Comparison of ENCODE assay signal across 13 cellular contexts in genomic region chr6:34958748-34959147, GRCh38.
"Had no signal": no experiment of that assay in that cellular context is flagged by ENCODE, and none has a peak within 500 bp of the region (broad histone marks: within the 10 kb centered on the region; RNA-seq: fewer than 3 reads in every experiment).

No MANE protein-coding gene starts in this region.

- H3K27ac ChIP-seq: cardiac muscle cell, colonic mucosa had no signal

- H3K4me1 ChIP-seq: colonic mucosa had no signal

- H3K27me3 ChIP-seq: cardiac muscle cell, colonic mucosa had no signal

- H3K36me3 ChIP-seq: cardiac muscle cell, colonic mucosa had no signal

- H3K4me3 ChIP-seq: cardiac muscle cell, colonic mucosa had no signal

- H3K9me3 ChIP-seq: colonic mucosa had no signal

- DNase-seq: activated CD4-positive, alpha-beta T cell treated with anti-CD3 and anti-CD28 coated beads, Interleukin-2, amount 10 ng/mL, durations not matched to agents 7 days and 5 days; activated CD4-positive, CD25-positive, alpha-beta regulatory T cell; activated naive CD4-positive, alpha-beta T cell treated with anti-CD3 and anti-CD28 coated beads for 36 hours; activated T-cell treated with anti-CD3 and anti-CD28 coated beads for 4 hours; colonic mucosa; effector CD4-positive, alpha-beta T cell; foreskin melanocyte; islet precursor cell; small intestine; T-helper 2 cell had no signal

- ATAC-seq: activated T-helper 17 cell treated with anti-CD3 and anti-CD28 coated beads, Interleukin-2, amount 50 U/mL, for 72 hours; stimulated activated effector memory CD8-positive, alpha-beta T cell treated with anti-CD3 and anti-CD28 coated beads, Interleukin-12 subunit alpha, Interleukin-12 subunit beta, amount 100 ng/mL, for 72 hours had no signal
